In genomic region chr2:217223222-217223930, GRCh38 we compare ENCODE assay signal across 8 cellular contexts.
DNase-seq lines count a peak whose midpoint lies in the region; ATAC-seq, FAIRE-seq and TF ChIP-seq lines count a peak whose summit lies in the region.

No MANE protein-coding gene starts in this region.

- H3K4me3 ChIP-seq in adipocyte (ENCODE audit: low read length), result peak overlapping the region; percentile 38

- H3K36me3 ChIP-seq in adipocyte (ENCODE audit: control insufficient read depth, insufficient read depth, low read length, severe bottlenecking), result no peaks in the 10 kb centered on the region

- TF ChIP-seq POLR2A in H54 (IDR thresholded peaks at IDR 0.05; ENCODE audit: low read depth, low read length), result no peak

- H3K9ac ChIP-seq in adipocyte (ENCODE audit: low read length), result no peak overlapping the region

- peak; percentile 79 for FAIRE-seq in H54 (lab: Jason Lieb, UNC)

- ATAC-seq in GM18508 (IDR thresholded peaks at IDR 0.05; ENCODE audit: insufficient read depth, unreplicated experiment), result peak; percentile 70

- H3K27me3 ChIP-seq in adipocyte (replicated peaks; ENCODE audit: control insufficient read depth, insufficient read depth, low read length), result no peaks in the 10 kb centered on the region

- H3K4me1 ChIP-seq in adipocyte (ENCODE audit: control insufficient read depth, insufficient read depth, low read length), result peaks cover 45% of the 10 kb centered on the region

- H3K9me3 ChIP-seq in adipocyte (ENCODE audit: control insufficient read depth, low read length), result no peaks in the 10 kb centered on the region

- DNase-seq in H54 (ENCODE audit: insufficient read length, low spot score), result peak; percentile 11
- peak; percentile 97 for DNase-seq in M059J (ENCODE audit: low read depth)
- peak; percentile 59 for DNase-seq in adipocyte (ENCODE audit: low read depth)
- peak; percentile 69 for DNase-seq in myocyte (ENCODE audit: low read depth)
- no peak for DNase-seq in cortex of kidney (lab: John Stamatoyannopoulos, UW)
- DNase-seq in activated CD4-positive, CD25-positive, alpha-beta regulatory T cell (lab: John Stamatoyannopoulos, UW), result no peak
- no peak for DNase-seq in NCI-H774 (lab: John Stamatoyannopoulos, UW)

Comparison
In these comparisons a context has a peak if more than half of its experiments do, and no peak if none do; other contexts are left out.
1. DNase-seq: peak in H54 (single experiment), M059J (single experiment), adipocyte (single experiment) and myocyte (single experiment); none in cortex of kidney (single experiment), activated CD4-positive, CD25-positive, alpha-beta regulatory T cell (0 of 4) and NCI-H774 (single experiment).